Comparison of ENCODE assay signal across 1 cellular context in genomic region chr2:55045685-55046221, GRCh38.
TF ChIP-seq lines count a peak whose summit lies in the region.

No MANE protein-coding gene starts in this region.

TF ChIP-seq in HEK293, 187 proteins besides CTCF, POLR2A, EP300 and RAD21 (continued from another document):
- TF ChIP-seq, protein P1, sequence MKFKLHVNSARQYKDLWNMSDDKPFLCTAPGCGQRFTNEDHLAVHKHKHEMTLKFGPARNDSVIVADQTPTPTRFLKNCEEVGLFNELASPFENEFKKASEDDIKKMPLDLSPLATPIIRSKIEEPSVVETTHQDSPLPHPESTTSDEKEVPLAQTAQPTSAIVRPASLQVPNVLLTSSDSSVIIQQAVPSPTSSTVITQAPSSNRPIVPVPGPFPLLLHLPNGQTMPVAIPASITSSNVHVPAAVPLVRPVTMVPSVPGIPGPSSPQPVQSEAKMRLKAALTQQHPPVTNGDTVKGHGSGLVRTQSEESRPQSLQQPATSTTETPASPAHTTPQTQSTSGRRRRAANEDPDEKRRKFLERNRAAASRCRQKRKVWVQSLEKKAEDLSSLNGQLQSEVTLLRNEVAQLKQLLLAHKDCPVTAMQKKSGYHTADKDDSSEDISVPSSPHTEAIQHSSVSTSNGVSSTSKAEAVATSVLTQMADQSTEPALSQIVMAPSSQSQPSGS (tag by site-specific recombination; IDR thresholded peaks at IDR 0.05; ENCODE audit: low read depth) = no peak
- TF ChIP-seq ZNF654 (tag by site-specific recombination; IDR thresholded peaks at IDR 0.05; ENCODE audit: low read depth) (no peak), PRDM6 (tag by site-specific recombination; IDR thresholded peaks at IDR 0.05) (peak; percentile 41; the same call in 1 of the 2 replicates), PRDM4 (tag by site-specific recombination; IDR thresholded peaks at IDR 0.05) (no peak), ZNF555 (tag by site-specific recombination; conservative IDR thresholded peaks at IDR 0.05) (no peak), ZNF837 (tag by site-specific recombination; IDR thresholded peaks at IDR 0.05) (no peak)
TF ChIP-seq in HEK293: peak in this region for 2.
